ENCODE assay signal across 1 cellular context in genomic region chr16:85670840-85671239, GRCh38.
TF ChIP-seq lines count a peak whose summit lies in the region.

No MANE protein-coding gene starts in this region.

TF ChIP-seq in HepG2, 621 proteins besides CTCF, POLR2A, EP300 and RAD21:
- TF ChIP-seq ZNF225 (CRISPR knock-in tag; IDR thresholded peaks at IDR 0.05), result no peak
- TF ChIP-seq ARNT2 (CRISPR knock-in tag; IDR thresholded peaks at IDR 0.05; ENCODE audit: low read depth), result no peak
- TF ChIP-seq ZNF713 (CRISPR knock-in tag; IDR thresholded peaks at IDR 0.05), result no peak
- TF ChIP-seq KAT8 (CRISPR knock-in tag; IDR thresholded peaks at IDR 0.05), result no peak
- no peak for TF ChIP-seq MBNL3 (CRISPR knock-in tag; conservative IDR thresholded peaks at IDR 0.05)
- no peak for TF ChIP-seq SOX13 (IDR thresholded peaks at IDR 0.05)
- no peak for TF ChIP-seq SOX13 (CRISPR knock-in tag; conservative IDR thresholded peaks at IDR 0.05 in 1 of 2, IDR thresholded peaks at IDR 0.05 in 1 of 2)
- no peak for TF ChIP-seq ZNF577 (CRISPR knock-in tag; IDR thresholded peaks at IDR 0.05; ENCODE audit: borderline replicate concordance, low read depth)
- no peak for TF ChIP-seq RNF2 (conservative IDR thresholded peaks at IDR 0.05; ENCODE audit: low read depth)
- TF ChIP-seq NR2F2 (IDR thresholded peaks at IDR 0.05; ENCODE audit: borderline replicate concordance, low read depth), result no peak
- no peak for TF ChIP-seq DDIT3 (CRISPR knock-in tag; IDR thresholded peaks at IDR 0.05)
- TF ChIP-seq PHF5A (CRISPR knock-in tag; IDR thresholded peaks at IDR 0.05; ENCODE audit: low read depth, unreplicated experiment), result no peak
- TF ChIP-seq PBX2 (CRISPR knock-in tag; IDR thresholded peaks at IDR 0.05), result no peak
- no peak for TF ChIP-seq ZNF350 (CRISPR knock-in tag; IDR thresholded peaks at IDR 0.05; ENCODE audit: borderline replicate concordance, low read depth)
- no peak for TF ChIP-seq TBX2 (CRISPR knock-in tag; IDR thresholded peaks at IDR 0.05; ENCODE audit: borderline replicate concordance)
- no peak for TF ChIP-seq ZNF567 (CRISPR knock-in tag; IDR thresholded peaks at IDR 0.05; ENCODE audit: borderline replicate concordance)
- TF ChIP-seq THAP8 (CRISPR knock-in tag; IDR thresholded peaks at IDR 0.05; ENCODE audit: borderline replicate concordance), result no peak
- TF ChIP-seq ZNF282 (IDR thresholded peaks at IDR 0.05; ENCODE audit: partially characterized antibody), result no peak
- no peak for TF ChIP-seq ZMAT5 (CRISPR knock-in tag; IDR thresholded peaks at IDR 0.05; ENCODE audit: borderline replicate concordance, low read depth)
- TF ChIP-seq ZFP36L1 (CRISPR knock-in tag; IDR thresholded peaks at IDR 0.05), result no peak
- no peak for TF ChIP-seq GRHL1 (CRISPR knock-in tag; conservative IDR thresholded peaks at IDR 0.05)
TF ChIP-seq in HepG2: peak in this region for 0.
